1 cellular context compared by ENCODE assay signal in genomic region chr17:37839196-37839978, GRCh38.
A peak's percentile ranks its signal among the peaks of the same experiment; 100 is the strongest.
TF ChIP-seq lines count a peak whose summit lies in the region.

No MANE protein-coding gene starts in this region.

TF ChIP-seq in HEK293, 187 proteins besides CTCF, POLR2A, EP300 and RAD21:
- TF ChIP-seq ZIC2 (tag by site-specific recombination; IDR thresholded peaks at IDR 0.05), result 0 out of 2 replicates have a peak, but pooled peaks have one; percentile 19
- TF ChIP-seq MYNN (tag by site-specific recombination; IDR thresholded peaks at IDR 0.05; ENCODE audit: borderline replicate concordance), result no peak
TF ChIP-seq in HEK293: peak in this region for 1.
